In the genomic region with DNA sequence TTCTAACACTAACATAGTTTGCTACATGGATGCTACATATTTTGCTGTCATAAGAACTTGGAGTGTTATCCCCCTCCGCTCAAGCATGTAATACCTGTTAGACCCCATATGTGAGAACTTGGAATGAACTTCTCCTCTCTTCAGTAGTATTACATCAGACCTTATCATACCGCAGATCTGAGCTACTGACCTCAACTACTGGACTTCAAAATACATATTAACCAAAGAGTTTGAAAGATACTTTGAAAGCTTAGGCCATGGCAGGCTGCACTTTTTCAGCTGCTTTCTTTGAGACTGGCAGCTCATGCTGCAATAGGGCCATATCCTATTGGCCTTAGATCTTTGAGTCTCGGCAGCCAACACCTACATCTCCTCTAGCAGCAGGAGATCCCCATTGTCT, we compare ENCODE assay signal across 21 cellular contexts.
"Had no signal": no experiment of that assay in that cellular context is flagged by ENCODE, and none has a peak within 500 bp of the region (broad histone marks: within the 10 kb centered on the region; RNA-seq: fewer than 3 reads in every experiment).

No MANE protein-coding gene starts in this region.

- ATAC-seq: activated T-cell treated with anti-CD3 and anti-CD28 coated beads, Interleukin-2, amount 50 U/mL, for 4 hours had no signal

- DNase-seq: activated B cell treated with CpG ODN at 0.5 μM for 24 hours; activated CD4-positive, alpha-beta memory T cell treated with anti-CD3 and anti-CD28 coated beads for 36 hours; activated CD4-positive, alpha-beta T cell treated with anti-CD3 and anti-CD28 coated beads for 1 hour; activated CD4-positive, alpha-beta T cell treated with anti-CD3 and anti-CD28 coated beads, Interleukin-2, amount 10 ng/mL, durations not matched to agents 7 days and 5 days; activated CD8-positive, alpha-beta memory T cell treated with anti-CD3 and anti-CD28 coated beads for 24 hours; activated effector memory CD4-positive, alpha-beta T cell treated with anti-CD3 and anti-CD28 coated beads, Interleukin-2, amount 50 U/mL, for 16 hours; activated naive CD4-positive, alpha-beta T cell treated with anti-CD3 and anti-CD28 coated beads for 36 hours; activated T-cell treated with anti-CD3 and anti-CD28 coated beads, Interleukin-2, amount 50 U/mL, for 4 hours; brain microvascular endothelial cell; KBM-7; NCI-H1092 treated with DMSO at 0.1 percent for 48 hours; NCI-H1436 treated with DMSO at 0.1 percent for 48 hours; NCI-H187; NCI-H2081; NCI-H446; NCI-H524; PC-9; SHP77 treated with DMSO at 0.1 percent for 48 hours had no signal

- H3K9me3 Mint-ChIP-seq: activated B cell treated with CpG ODN at 0.5 μM for 24 hours; activated CD4-positive, alpha-beta memory T cell treated with anti-CD3 and anti-CD28 coated beads for 36 hours; activated CD4-positive, alpha-beta T cell treated with anti-CD3 and anti-CD28 coated beads, Interleukin-2, amount 10 ng/mL, durations not matched to agents 7 days and 5 days; activated naive CD4-positive, alpha-beta T cell treated with anti-CD3 and anti-CD28 coated beads for 36 hours; activated T-cell treated with anti-CD3 and anti-CD28 coated beads, Interleukin-2, amount 50 U/mL, for 4 hours; T-helper 1 cell treated with Interleukin-12 subunit alpha and Interleukin-12 subunit beta and Interleukin-4 antibody, amounts not matched to agents 30 μg/mL and 1 μg/mL, for 36 hours had no signal

- H3K4me1 Mint-ChIP-seq: activated B cell treated with CpG ODN at 0.5 μM for 24 hours had no signal

- H3K27ac Mint-ChIP-seq: activated B cell treated with CpG ODN at 0.5 μM for 24 hours; activated CD4-positive, alpha-beta memory T cell treated with anti-CD3 and anti-CD28 coated beads for 36 hours; activated CD4-positive, alpha-beta T cell treated with anti-CD3 and anti-CD28 coated beads, Interleukin-2, amount 10 ng/mL, durations not matched to agents 7 days and 5 days; activated naive CD4-positive, alpha-beta T cell treated with anti-CD3 and anti-CD28 coated beads for 36 hours; activated naive CD8-positive, alpha-beta T cell; T-helper 1 cell treated with Interleukin-12 subunit alpha and Interleukin-12 subunit beta and Interleukin-4 antibody, amounts not matched to agents 30 μg/mL and 1 μg/mL, for 36 hours had no signal

- H3K27me3 ChIP-seq: brain microvascular endothelial cell, cardiac muscle cell had no signal

- H3K27me3 Mint-ChIP-seq: activated B cell treated with CpG ODN at 0.5 μM for 24 hours; activated CD4-positive, alpha-beta memory T cell treated with anti-CD3 and anti-CD28 coated beads for 36 hours; activated CD4-positive, alpha-beta T cell treated with anti-CD3 and anti-CD28 coated beads, Interleukin-2, amount 10 ng/mL, durations not matched to agents 7 days and 5 days; activated naive CD8-positive, alpha-beta T cell had no signal

- H3K4me3 ChIP-seq: cardiac muscle cell, PC-9 had no signal

- H3K4me3 Mint-ChIP-seq: activated B cell treated with CpG ODN at 0.5 μM for 24 hours; activated CD4-positive, alpha-beta memory T cell treated with anti-CD3 and anti-CD28 coated beads for 36 hours; activated CD4-positive, alpha-beta T cell treated with anti-CD3 and anti-CD28 coated beads, Interleukin-2, amount 10 ng/mL, durations not matched to agents 7 days and 5 days; activated naive CD4-positive, alpha-beta T cell treated with anti-CD3 and anti-CD28 coated beads for 36 hours; activated naive CD8-positive, alpha-beta T cell; activated T-cell treated with anti-CD3 and anti-CD28 coated beads, Interleukin-2, amount 50 U/mL, for 4 hours; T-helper 1 cell treated with Interleukin-12 subunit alpha and Interleukin-12 subunit beta and Interleukin-4 antibody, amounts not matched to agents 30 μg/mL and 1 μg/mL, for 36 hours had no signal

- H3K27ac ChIP-seq: brain microvascular endothelial cell, cardiac muscle cell, PC-9 had no signal
